In genomic region chr16:51389881-51390280, GRCh38 we compare ENCODE assay signal across 21 cellular contexts.
A peak's percentile ranks its signal among the peaks of the same experiment; 100 is the strongest.
DNase-seq lines count a peak whose midpoint lies in the region; ATAC-seq and TF ChIP-seq lines count a peak whose summit lies in the region.
"Had no signal": no experiment of that assay in that cellular context is flagged by ENCODE, and none has a peak within 500 bp of the region (broad histone marks: within the 10 kb centered on the region; RNA-seq: fewer than 3 reads in every experiment).

No MANE protein-coding gene starts in this region.

- H3K27me3 Mint-ChIP-seq in endodermal cell (ENCODE audit: insufficient read depth): no peaks in the 10 kb centered on the region
- H3K27me3 Mint-ChIP-seq: CD4-positive, alpha-beta T cell; IgD-negative memory B cell had no signal

- DNase-seq in NCI-H82 (lab: John Stamatoyannopoulos, UW): peak; percentile 35
- no peak for DNase-seq in NCI-H82 treated with DMSO at 0.1 percent for 48 hours (lab: John Stamatoyannopoulos, UW; ENCODE audit: unreplicated experiment)
- no peak for DNase-seq in endodermal cell
- DNase-seq in DMS79 treated with DMSO at 0.1 percent for 48 hours (lab: John Stamatoyannopoulos, UW): no peak
- no peak for DNase-seq in kidney tubule cell (ENCODE audit: low spot score)
- DNase-seq in NCI-H226: no peak
- no peak for DNase-seq in heart right ventricle
- DNase-seq: AML-193; Caco-2; CD4-positive, alpha-beta T cell; GDM1; GOT3; HCEC 1CT; HFFc6; KBM-7 had no signal

- H3K4me3 ChIP-seq in HUES64 (ENCODE audit: low read length) (no peak overlapping the region), endodermal cell (ENCODE audit: low read length) (peak overlapping the region; percentile 59), heart right ventricle (no peak overlapping the region)
- H3K4me3 ChIP-seq: A549 had no signal

- H3K4me3 Mint-ChIP-seq in endodermal cell: no peak overlapping the region
- H3K4me3 Mint-ChIP-seq: CD4-positive, alpha-beta T cell; HFFc6; IgD-negative memory B cell had no signal

- peak overlapping the region; percentile 87; the same call in 1 of the 2 replicates for H3K27ac ChIP-seq in HUES64 (ENCODE audit: low read depth, low read length)
- H3K27ac ChIP-seq in endodermal cell (ENCODE audit: low read depth, low read length): no peak overlapping the region
- H3K27ac ChIP-seq in heart right ventricle: no peak overlapping the region
- H3K27ac ChIP-seq: 22Rv1, A549, C4-2B had no signal

- H3K27ac Mint-ChIP-seq in endodermal cell: no peak overlapping the region
- H3K27ac Mint-ChIP-seq: CD4-positive, alpha-beta T cell; HFFc6; IgD-negative memory B cell had no signal

- H3K9me3 ChIP-seq in HUES64 (ENCODE audit: insufficient read depth, low read depth, low read length): peaks cover 12% of the 10 kb centered on the region
- H3K9me3 ChIP-seq in endodermal cell (ENCODE audit: control insufficient read depth, low read length): peaks cover 17% of the 10 kb centered on the region
- H3K9me3 ChIP-seq in heart right ventricle: peaks cover 0 to 21% (median 8%) of the 10 kb centered on the region in 11 donors
- H3K9me3 ChIP-seq: Caco-2 had no signal

- H3K27me3 ChIP-seq in HUES64 (ENCODE audit: insufficient read depth, low read length) (no peaks in the 10 kb centered on the region), endodermal cell (ENCODE audit: control insufficient read depth, insufficient read depth, low read length, poor library complexity, severe bottlenecking) (no peaks in the 10 kb centered on the region), heart right ventricle (peaks cover 0 to 20% (median 0%) of the 10 kb centered on the region in 7 donors)

- H3K4me1 ChIP-seq in HUES64 (ENCODE audit: insufficient read depth, low read length): peaks cover 43% of the 10 kb centered on the region
- H3K4me1 ChIP-seq in endodermal cell (ENCODE audit: control insufficient read depth, insufficient read depth, low read length): peaks cover 4% of the 10 kb centered on the region
- H3K4me1 ChIP-seq in heart right ventricle: no peaks in the 10 kb centered on the region
- H3K4me1 ChIP-seq: A549, Caco-2 had no signal

- no peak for TF ChIP-seq CTCF in endodermal cell (conservative IDR thresholded peaks at IDR 0.05)
- no peak for TF ChIP-seq CTCF in heart right ventricle (IDR thresholded peaks at IDR 0.05)

- peaks cover 45% of the 10 kb centered on the region for H3K4me1 Mint-ChIP-seq in endodermal cell
- H3K4me1 Mint-ChIP-seq: IgD-negative memory B cell had no signal

- H3K36me3 Mint-ChIP-seq in endodermal cell (ENCODE audit: low read depth): peaks cover 2% of the 10 kb centered on the region
- H3K36me3 Mint-ChIP-seq: IgD-negative memory B cell had no signal

- H3K9me3 Mint-ChIP-seq in endodermal cell: peaks cover 13% of the 10 kb centered on the region

- ATAC-seq in heart right ventricle: no peak
- ATAC-seq: A549, HepG2 had no signal

- 65% methylated on average over 1 of the region's 1 CpG for WGBS in HUES64
- 88% methylated on average over 1 of the region's 1 CpG; no CpG with 5 or more reads in 1 of the 2 experiments for WGBS in endodermal cell (ENCODE audit: insufficient coverage in 1 of 2, insufficient read length in 1 of 2), 2 experiments
- WGBS in heart right ventricle, 2 donors: 27 to 39% methylated on average over 1 of the region's 1 CpG

- intact Hi-C loops in heart right ventricle (cut with DNase I): no loop called here

- H3K36me3 ChIP-seq in HUES64 (ENCODE audit: insufficient read depth, low read length) (no peaks in the 10 kb centered on the region), endodermal cell (ENCODE audit: control insufficient read depth, insufficient read depth, low read length) (no peaks in the 10 kb centered on the region), heart right ventricle (no peaks in the 10 kb centered on the region)

- H3K9ac ChIP-seq in HUES64 (ENCODE audit: low read depth, low read length) (no peak overlapping the region), endodermal cell (ENCODE audit: extremely low read depth, low read length, poor library complexity, severe bottlenecking) (no peak overlapping the region)
